ENCODE assay signal across 14 cellular contexts in the genomic region with DNA sequence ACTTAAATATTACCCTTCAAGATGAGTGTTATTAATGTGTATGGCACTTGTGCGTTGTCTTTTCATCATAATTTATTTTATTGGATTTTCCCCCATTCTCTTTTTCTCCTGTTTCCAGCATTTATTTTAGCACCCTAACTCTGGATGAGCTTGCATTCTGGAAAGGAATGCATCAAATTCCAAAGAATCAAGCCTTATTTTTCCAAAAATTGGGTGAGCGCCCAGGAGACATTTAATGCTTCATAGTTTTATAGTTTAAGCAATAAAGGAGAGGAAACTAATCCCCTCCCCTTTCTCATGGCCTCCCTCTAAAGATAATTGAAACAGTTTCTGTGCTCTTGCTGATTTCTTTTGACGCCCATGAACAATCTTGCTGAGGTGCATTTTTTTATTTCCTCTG.
DNase-seq lines count a peak whose midpoint lies in the region; ATAC-seq and TF ChIP-seq lines count a peak whose summit lies in the region.
"Had no signal": no experiment of that assay in that cellular context is flagged by ENCODE, and none has a peak within 500 bp of the region (broad histone marks: within the 10 kb centered on the region; RNA-seq: fewer than 3 reads in every experiment).

No MANE protein-coding gene starts in this region.

- intact Hi-C loops in body of pancreas (cut with DNase I), result no loop called here

- H3K27ac ChIP-seq in SK-N-MC (no peak overlapping the region; the same call in 1 of the 2 replicates), fibroblast of lung (ENCODE audit: insufficient read depth, low read length) (no peak overlapping the region), body of pancreas (no peak overlapping the region)

- TF ChIP-seq POLR2A in body of pancreas (IDR thresholded peaks at IDR 0.05), result no peak

- H3K27me3 ChIP-seq in fibroblast of lung (ENCODE audit: control insufficient read depth, insufficient read depth, low read length) (no peaks in the 10 kb centered on the region), body of pancreas (no peaks in the 10 kb centered on the region)

- H3K4me2 ChIP-seq in fibroblast of lung (ENCODE audit: extremely low read depth, insufficient read depth, low read length), result no peak overlapping the region

- no peaks in the 10 kb centered on the region for H3K4me1 ChIP-seq in fibroblast of lung (ENCODE audit: control insufficient read depth, extremely low read depth, insufficient read depth, low read length)
- H3K4me1 ChIP-seq in body of pancreas, result no peaks in the 10 kb centered on the region

- no peaks in the 10 kb centered on the region for H3K9me3 ChIP-seq in SK-N-MC (ENCODE audit: low read depth, low read length)
- no peaks in the 10 kb centered on the region for H3K9me3 ChIP-seq in fibroblast of lung (ENCODE audit: control insufficient read depth, insufficient read depth, low read depth, low read length)
- no peaks in the 10 kb centered on the region for H3K9me3 ChIP-seq in body of pancreas

- no peaks in the 10 kb centered on the region for H4K20me1 ChIP-seq in fibroblast of lung (ENCODE audit: control insufficient read depth, extremely low read depth, insufficient read depth, low read length)

- WGBS in body of pancreas, 2 donors, result 82 to 83% methylated on average over 3 of the region's 3 CpGs

- TF ChIP-seq CTCF in fibroblast of lung (conservative IDR thresholded peaks at IDR 0.05 in 1 of 2, IDR thresholded peaks at IDR 0.05 in 1 of 2; ENCODE audit: low read depth in 1 of 2, low read length in 2 of 2), result no peak
- no peak for TF ChIP-seq CTCF in retinal pigment epithelial cell (conservative IDR thresholded peaks at IDR 0.05; ENCODE audit: low read depth, low read length)
- no peak for TF ChIP-seq CTCF in body of pancreas (IDR thresholded peaks at IDR 0.05)

- peak; percentile 46 for DNase-seq in GM04504 (ENCODE audit: low read depth)
- DNase-seq in SK-N-MC (ENCODE audit: low read depth, low spot score), result peak; percentile 81
- peak; percentile 29 to 36 for DNase-seq in fibroblast of lung (ENCODE audit: low read depth in 2 of 2)
- DNase-seq in retinal pigment epithelial cell (ENCODE audit: low read depth), result peak; percentile 18
- no peak for DNase-seq in body of pancreas
- no peak for DNase-seq in activated CD4-positive, CD25-positive, alpha-beta regulatory T cell (lab: John Stamatoyannopoulos, UW)
- no peak for DNase-seq in naive thymus-derived CD8-positive, alpha-beta T cell
- DNase-seq: CD8-positive, alpha-beta T cell; DMS79; H9; NCI-H1694 treated with DMSO at 0.1 percent for 48 hours; RPMI8226 had no signal

- H3K9ac ChIP-seq in SK-N-MC (ENCODE audit: insufficient read length) (no peak overlapping the region), fibroblast of lung (ENCODE audit: insufficient read depth, low read length) (no peak overlapping the region)

- no peak overlapping the region for H3K27ac Mint-ChIP-seq in naive thymus-derived CD8-positive, alpha-beta T cell
- H3K27ac Mint-ChIP-seq: CD8-positive, alpha-beta T cell; H9; IgD-negative memory B cell had no signal

- no peak overlapping the region for H3K4me3 Mint-ChIP-seq in naive thymus-derived CD8-positive, alpha-beta T cell
- H3K4me3 Mint-ChIP-seq: CD8-positive, alpha-beta T cell; H9; IgD-negative memory B cell had no signal

- H3K79me2 ChIP-seq in fibroblast of lung (ENCODE audit: control insufficient read depth, insufficient read depth, low read length), result no peaks in the 10 kb centered on the region

- POLR2A ChIA-PET in naive thymus-derived CD8-positive, alpha-beta T cell (lab: Charles Lee), result no interaction called here

- H3K9me3 Mint-ChIP-seq in naive thymus-derived CD8-positive, alpha-beta T cell, result peaks cover 0 to 10% (median 0%) of the 10 kb centered on the region in 9 donors
- H3K9me3 Mint-ChIP-seq: H9 had no signal

- H2AFZ ChIP-seq in fibroblast of lung (ENCODE audit: low read length), result no peak overlapping the region

- H3K4me1 Mint-ChIP-seq in naive thymus-derived CD8-positive, alpha-beta T cell, result no peaks in the 10 kb centered on the region
- H3K4me1 Mint-ChIP-seq: IgD-negative memory B cell had no signal

- H3K4me3 ChIP-seq in SK-N-MC, result peak overlapping the region; percentile 34; the same call in 1 of the 2 replicates
- no peak overlapping the region for H3K4me3 ChIP-seq in fibroblast of lung (replicated peaks in 1 of 4; ENCODE audit: control extremely low read depth in 1 of 4, insufficient read depth in 1 of 4, low read depth in 3 of 4, low read length in 4 of 4)
- H3K4me3 ChIP-seq in retinal pigment epithelial cell (ENCODE audit: low read length), result no peak overlapping the region
- H3K4me3 ChIP-seq in body of pancreas, result no peak overlapping the region

- no peaks in the 10 kb centered on the region for H3K27me3 Mint-ChIP-seq in naive thymus-derived CD8-positive, alpha-beta T cell
- H3K27me3 Mint-ChIP-seq: IgD-negative memory B cell had no signal

- no peaks in the 10 kb centered on the region for H3K36me3 Mint-ChIP-seq in naive thymus-derived CD8-positive, alpha-beta T cell
- H3K36me3 Mint-ChIP-seq: CD8-positive, alpha-beta T cell; IgD-negative memory B cell had no signal

- H3K36me3 ChIP-seq in SK-N-MC (ENCODE audit: insufficient read depth, low read length) (no peaks in the 10 kb centered on the region), fibroblast of lung (ENCODE audit: control insufficient read depth, insufficient read depth, low read length) (no peaks in the 10 kb centered on the region), body of pancreas (replicated peaks in 1 of 2; ENCODE audit: insufficient read depth in 1 of 2, low read depth in 2 of 2) (no peaks in the 10 kb centered on the region)

- ATAC-seq in GM21447 (IDR thresholded peaks at IDR 0.05; ENCODE audit: unreplicated experiment), result no peak
- ATAC-seq in body of pancreas, result no peak
- ATAC-seq in naive thymus-derived CD8-positive, alpha-beta T cell, result no peak
- ATAC-seq: CD8-positive, alpha-beta T cell had no signal

Comparison
In these comparisons a context has a peak if more than half of its experiments do, and no peak if none do; other contexts are left out.
1. DNase-seq: peak in GM04504 (single experiment), SK-N-MC (single experiment), fibroblast of lung (2 of 2) and retinal pigment epithelial cell (single experiment); none in body of pancreas (0 of 4), activated CD4-positive, CD25-positive, alpha-beta regulatory T cell (0 of 4) and naive thymus-derived CD8-positive, alpha-beta T cell (0 of 10).